Comparison of ENCODE assay signal across 26 cellular contexts in genomic region chr6:155291291-155291690, GRCh38. TPM values are rescaled to one million over a fixed set of nuclear protein-coding genes. Genes with fewer than 3 reads are reported as not detected.
"Had no signal": no experiment of that assay in that cellular context is flagged by ENCODE, and none has a peak within 500 bp of the region (broad histone marks: within the 10 kb centered on the region; RNA-seq: fewer than 3 reads in every experiment).

No MANE protein-coding gene starts in this region.

- ATAC-seq: activated CD4-positive, alpha-beta T cell treated with anti-CD3 and anti-CD28 coated beads for 36 hours; body of pancreas; K562 had no signal

- H3K9me3 Mint-ChIP-seq: activated CD4-positive, alpha-beta memory T cell treated with anti-CD3 and anti-CD28 coated beads, Interleukin-2, amount 10 ng/mL, durations not matched to agents 7 days and 5 days; activated naive CD8-positive, alpha-beta T cell treated with anti-CD3 and anti-CD28 coated beads, Interleukin-2, amount 10 ng/mL, durations not matched to agents 7 days and 5 days had no signal

- DNase-seq: activated CD4-positive, alpha-beta memory T cell treated with anti-CD3 and anti-CD28 coated beads, Interleukin-2, amount 10 ng/mL, durations not matched to agents 7 days and 5 days; activated CD4-positive, alpha-beta T cell treated with anti-CD3 and anti-CD28 coated beads for 36 hours; activated CD4-positive, alpha-beta T cell treated with anti-CD3 and anti-CD28 coated beads, Interleukin-2, amount 50 U/mL, for 1 hour; activated CD4-positive, CD25-positive, alpha-beta regulatory T cell; activated naive CD4-positive, alpha-beta T cell treated with anti-CD3 and anti-CD28 coated beads, Interleukin-2, amount 50 U/mL, for 16 hours; activated naive CD8-positive, alpha-beta T cell treated with anti-CD3 and anti-CD28 coated beads, Interleukin-2, amount 10 ng/mL, durations not matched to agents 7 days and 5 days; activated T-cell treated with anti-CD3 and anti-CD28 coated beads for 4 hours; activated T-cell treated with anti-CD3 and anti-CD28 coated beads, Interleukin-2, amount 50 U/mL, for 48 hours; aorta; body of pancreas; central memory CD4-positive, alpha-beta T cell; Karpas-422; NCI-H1105 treated with DMSO at 0.1 percent for 48 hours; NCI-H1436 treated with DMSO at 0.1 percent for 48 hours; NCI-H187; NCI-H2081; NCI-H510A treated with DMSO at 0.1 percent for 48 hours; NCI-H69; PC-9; SHP77 treated with DMSO at 0.1 percent for 48 hours had no signal

- H3K4me3 ChIP-seq: body of pancreas, K562, PC-9 had no signal

- H3K4me2 ChIP-seq: PC-9 had no signal

- H3K4me1 ChIP-seq: body of pancreas had no signal

- H3K27me3 ChIP-seq: body of pancreas had no signal

- H3K4me3 Mint-ChIP-seq: activated CD4-positive, alpha-beta memory T cell treated with anti-CD3 and anti-CD28 coated beads, Interleukin-2, amount 10 ng/mL, durations not matched to agents 7 days and 5 days; activated CD4-positive, alpha-beta T cell treated with anti-CD3 and anti-CD28 coated beads for 36 hours; activated naive CD8-positive, alpha-beta T cell treated with anti-CD3 and anti-CD28 coated beads, Interleukin-2, amount 10 ng/mL, durations not matched to agents 7 days and 5 days had no signal

- H3K4me1 Mint-ChIP-seq: activated naive CD8-positive, alpha-beta T cell treated with anti-CD3 and anti-CD28 coated beads, Interleukin-2, amount 10 ng/mL, durations not matched to agents 7 days and 5 days had no signal

- H3K27me3 Mint-ChIP-seq: activated CD4-positive, alpha-beta memory T cell treated with anti-CD3 and anti-CD28 coated beads, Interleukin-2, amount 10 ng/mL, durations not matched to agents 7 days and 5 days; activated CD4-positive, alpha-beta T cell treated with anti-CD3 and anti-CD28 coated beads for 36 hours; activated naive CD8-positive, alpha-beta T cell treated with anti-CD3 and anti-CD28 coated beads, Interleukin-2, amount 10 ng/mL, durations not matched to agents 7 days and 5 days had no signal

- H3K27ac ChIP-seq: body of pancreas, PC-9, VCaP had no signal

- H3K27ac Mint-ChIP-seq: activated CD4-positive, alpha-beta memory T cell treated with anti-CD3 and anti-CD28 coated beads, Interleukin-2, amount 10 ng/mL, durations not matched to agents 7 days and 5 days; activated CD4-positive, alpha-beta T cell treated with anti-CD3 and anti-CD28 coated beads for 36 hours had no signal

RNA-seq across cellular contexts. Expression of gene CLDN20, which starts 27.5 kb away (rescaled TPM):
- total RNA-seq: activated CD4-positive, alpha-beta memory T cell treated with anti-CD3 and anti-CD28 coated beads, Interleukin-2, amount 10 ng/mL, durations not matched to agents 7 days and 5 days; activated CD4-positive, alpha-beta T cell treated with anti-CD3 and anti-CD28 coated beads for 36 hours; activated CD8-positive, alpha-beta memory T cell treated with anti-CD3 and anti-CD28 coated beads for 36 hours; activated naive CD8-positive, alpha-beta T cell treated with anti-CD3 and anti-CD28 coated beads, Interleukin-2, amount 10 ng/mL, durations not matched to agents 7 days and 5 days; aorta; body of pancreas; bronchial epithelial cell; K562; PC-9; SK-MEL-5; T-helper 2 cell treated with Interferon-gamma antibody and Interleukin-4, amounts not matched to agents 100 ng/mL and 5 ng/mL, for 36 hours had no signal
- polyA plus RNA-seq: aorta, K562 had no signal
